Comparison of ENCODE assay signal across 8 cellular contexts in genomic region chr2:181457741-181458425, GRCh38. TPM values are rescaled to one million over a fixed set of nuclear protein-coding genes. Genes with fewer than 3 reads are reported as not detected.
DNase-seq lines count a peak whose midpoint lies in the region; ATAC-seq and TF ChIP-seq lines count a peak whose summit lies in the region.

No MANE protein-coding gene starts in this region.

- peaks cover 49% of the 10 kb centered on the region for H3K4me1 ChIP-seq in KMS-11 (ENCODE audit: low read depth, poor library complexity, severe bottlenecking)
- peaks cover 11 to 12% of the 10 kb centered on the region in 2 donors for H3K4me1 ChIP-seq in duodenal mucosa (ENCODE audit: control insufficient read depth in 1 of 2, insufficient read depth in 2 of 2, low read length in 2 of 2)

- TF ChIP-seq CTCF in KMS-11 (conservative IDR thresholded peaks at IDR 0.05; ENCODE audit: low read depth, low read length) (no peak), mesothelial cell of epicardium (IDR thresholded peaks at IDR 0.05; ENCODE audit: unreplicated experiment) (no peak)

- H4K20me1 ChIP-seq in KMS-11 (ENCODE audit: insufficient read depth): no peaks in the 10 kb centered on the region

- H3K27me3 Mint-ChIP-seq in mesothelial cell of epicardium (ENCODE audit: low read depth): peaks cover 87% of the 10 kb centered on the region

- peak overlapping the region; percentile 90 for H3K4me2 ChIP-seq in KMS-11

- H3K9me3 ChIP-seq in duodenal mucosa (ENCODE audit: control insufficient read depth in 1 of 2, low read length in 2 of 2): no peaks in the 10 kb centered on the region

- peaks cover 26% of the 10 kb centered on the region; the same call in 1 of the 2 replicates for H3K79me2 ChIP-seq in KMS-11 (ENCODE audit: insufficient read depth, low read depth)

- H3K9ac ChIP-seq in KMS-11 (peak overlapping the region; percentile 85), duodenal mucosa (ENCODE audit: low read depth in 1 of 2, low read length in 2 of 2) (peak overlapping the region; percentile 69 to 72)

- H3K4me1 Mint-ChIP-seq in mesothelial cell of epicardium: peaks cover 8% of the 10 kb centered on the region

- no peaks in the 10 kb centered on the region for H3K9me3 Mint-ChIP-seq in mesothelial cell of epicardium

- DNase-seq in CD1c-positive myeloid dendritic cell (ENCODE audit: extremely low spot score): peak; percentile 69
- peak; percentile 41 to 48 for DNase-seq in activated CD4-positive, alpha-beta T cell treated with anti-CD3 and anti-CD28 coated beads for 24 hours (ENCODE audit: low read depth in 2 of 2)
- peak in 1 of 2 experiments; percentile 46 for DNase-seq in mesothelial cell of epicardium (ENCODE audit: low spot score in 2 of 2, unreplicated experiment in 2 of 2)
- DNase-seq in stimulated activated CD8-positive, alpha-beta memory T cell treated with anti-CD3 and anti-CD28 coated beads, Interleukin-7, amount 100 ng/mL, for 48 hours (ENCODE audit: extremely low read depth in 1 of 2, low read depth in 1 of 2): peak; percentile 50 to 55
- no peak for DNase-seq in NCI-H1092 treated with DMSO at 0.1 percent for 48 hours (lab: John Stamatoyannopoulos, UW)

- peak overlapping the region; percentile 81 for H3K4me3 ChIP-seq in KMS-11 (IDR thresholded peaks at IDR 0.05; ENCODE audit: insufficient read depth, low read depth, low read length)
- peak overlapping the region; percentile 77 to 81 for H3K4me3 ChIP-seq in duodenal mucosa (ENCODE audit: low read depth in 1 of 2, low read length in 2 of 2)

- H3K36me3 Mint-ChIP-seq in mesothelial cell of epicardium: no peaks in the 10 kb centered on the region

- H3K27ac ChIP-seq in KMS-11 (peak overlapping the region; percentile 81), duodenal mucosa (ENCODE audit: low read depth, low read length) (peak overlapping the region; percentile 76)

- H3K36me3 ChIP-seq in KMS-11 (ENCODE audit: insufficient read depth): no peaks in the 10 kb centered on the region
- no peaks in the 10 kb centered on the region for H3K36me3 ChIP-seq in duodenal mucosa (ENCODE audit: control insufficient read depth in 1 of 2, insufficient read depth in 2 of 2, low read length in 2 of 2)

- no peaks in the 10 kb centered on the region for H3K27me3 ChIP-seq in KMS-11 (ENCODE audit: insufficient read depth, low read depth)
- peaks cover 16 to 18% of the 10 kb centered on the region in 2 donors for H3K27me3 ChIP-seq in duodenal mucosa (ENCODE audit: control insufficient read depth in 1 of 2, insufficient read depth in 2 of 2, low read length in 2 of 2)

- no peak overlapping the region for H3K27ac Mint-ChIP-seq in mesothelial cell of epicardium

- peak overlapping the region; percentile 74 for H3K4me3 Mint-ChIP-seq in mesothelial cell of epicardium

- peak; percentile 18 for ATAC-seq in GM21447 (IDR thresholded peaks at IDR 0.05; ENCODE audit: unreplicated experiment)

- peak overlapping the region; percentile 98 for H2AFZ ChIP-seq in KMS-11 (ENCODE audit: low read depth)

RNA-seq across cellular contexts. Expression of gene ITGA4, which starts 0.7 kb away (rescaled TPM):
- 1.8 to 2.5 TPM (median 2.3 TPM) in 3 replicates for total RNA-seq in mesothelial cell of epicardium
